In genomic region chr9:127741831-127742434, GRCh38 we compare ENCODE assay signal across 1 cellular context.
TF ChIP-seq lines count a peak whose summit lies in the region.

No MANE protein-coding gene starts in this region.

TF ChIP-seq in GM23338, 12 proteins besides CTCF, POLR2A, EP300 and RAD21 (continued from another document):
- no peak for TF ChIP-seq REST (IDR thresholded peaks at IDR 0.05; ENCODE audit: unreplicated experiment)
TF ChIP-seq in GM23338: peak in this region for 0.
